22 cellular contexts compared by ENCODE assay signal in the genomic region with DNA sequence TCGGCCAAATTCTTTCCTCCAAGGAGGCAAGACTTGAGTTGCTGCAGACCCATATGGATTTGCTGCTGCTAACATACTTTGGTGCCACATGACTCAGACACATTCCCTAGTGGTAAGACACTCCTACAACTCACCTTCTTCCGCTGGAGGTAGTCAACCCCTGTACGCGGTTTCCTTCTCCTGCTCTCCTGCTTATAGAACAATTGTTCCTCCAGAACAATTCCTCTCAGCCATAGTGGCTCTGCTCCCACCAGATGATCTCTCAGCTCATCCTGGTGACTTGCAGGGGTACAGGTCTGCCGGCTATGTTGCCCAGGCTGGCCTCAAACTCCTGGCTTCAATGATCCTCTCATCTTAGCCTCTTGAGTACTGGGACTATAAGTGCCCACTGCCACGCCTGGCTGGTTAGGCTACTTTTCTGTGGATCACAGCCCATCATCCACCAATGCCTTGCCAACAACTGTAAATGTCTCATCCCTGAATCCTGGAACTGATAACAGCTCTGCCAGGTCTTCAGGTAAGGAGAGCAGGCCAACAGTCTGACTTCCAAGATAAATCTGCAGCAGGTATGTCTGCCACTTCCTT. TPM values are rescaled to one million over a fixed set of nuclear protein-coding genes. Genes with fewer than 3 reads are reported as not detected.
DNase-seq lines count a peak whose midpoint lies in the region; ATAC-seq, FAIRE-seq and TF ChIP-seq lines count a peak whose summit lies in the region.
"Had no signal": no experiment of that assay in that cellular context is flagged by ENCODE, and none has a peak within 500 bp of the region (broad histone marks: within the 10 kb centered on the region; RNA-seq: fewer than 3 reads in every experiment).

No MANE protein-coding gene starts in this region.

- no peak overlapping the region for H2AFZ ChIP-seq in HepG2 (ENCODE audit: low read length)

- peaks cover 63% of the 10 kb centered on the region for H3K36me3 Mint-ChIP-seq in T-helper 1 cell treated with Interleukin-12 subunit alpha and Interleukin-12 subunit beta and Interleukin-4 antibody, amounts not matched to agents 30 μg/mL and 1 μg/mL, for 36 hours (ENCODE audit: low read depth)
- peaks cover 21 to 69% (median 29%) of the 10 kb centered on the region in 3 donors for H3K36me3 Mint-ChIP-seq in CD8-positive, alpha-beta memory T cell
- H3K36me3 Mint-ChIP-seq in WTC11: peaks cover 27% of the 10 kb centered on the region
- H3K36me3 Mint-ChIP-seq in progenitor cell of endocrine pancreas (ENCODE audit: insufficient read depth): peaks cover 6% of the 10 kb centered on the region
- H3K36me3 Mint-ChIP-seq in activated T-cell treated with anti-CD3 and anti-CD28 coated beads, Interleukin-2, amount 50 U/mL, for 24 hours (ENCODE audit: low read depth): peaks cover 49% of the 10 kb centered on the region

- intact Hi-C loops in HepG2 (cut with micrococcal nuclease; ENCODE audit: unreplicated experiment): no loop called here

- POLR2A ChIA-PET in CD8-positive, alpha-beta memory T cell (lab: Charles Lee): interaction anchor here (1.6 kb wide), 1 partner anchor 10 kb away, joined by 7 read pairs; no protein-coding TSS in a partner anchor
- POLR2A ChIA-PET in WTC11 (lab: Charles Lee): no interaction called here
- POLR2A ChIA-PET in HepG2 (lab: Yijun Ruan, JAX): no interaction called here

- no peaks in the 10 kb centered on the region for H3K9me3 ChIP-seq in CD8-positive, alpha-beta memory T cell (ENCODE audit: low read length)
- H3K9me3 ChIP-seq in HepG2 (ENCODE audit: low read length): no peaks in the 10 kb centered on the region

- H3K36me3 ChIP-seq in CD8-positive, alpha-beta memory T cell (ENCODE audit: insufficient read depth, low read length): peaks cover 16% of the 10 kb centered on the region
- peaks cover 4 to 30% of the 10 kb centered on the region in 2 experiments; a peak in 4 of 5 replicates for H3K36me3 ChIP-seq in HepG2 (replicated peaks in 1 of 2; ENCODE audit: control insufficient read depth in 1 of 2, insufficient read depth in 2 of 2, low read length in 2 of 2)

- no peak for TF ChIP-seq CTCF in WTC11 (IDR thresholded peaks at IDR 0.05)
- no peak for TF ChIP-seq CTCF in progenitor cell of endocrine pancreas (IDR thresholded peaks at IDR 0.05; ENCODE audit: unreplicated experiment)
- TF ChIP-seq CTCF in HepG2 (CRISPR knock-in tag; IDR thresholded peaks at IDR 0.05): no peak

- WGBS in HepG2 (ENCODE audit: low lambda C conversion rate): 91% methylated on average over 5 of the region's 6 CpGs

- no peak overlapping the region for H3K27ac ChIP-seq in CD8-positive, alpha-beta memory T cell (ENCODE audit: low read depth, low read length)
- no peak overlapping the region for H3K27ac ChIP-seq in HepG2 (ENCODE audit: extremely low read length, insufficient read depth, low read length)
- H3K27ac ChIP-seq: BLaER1 treated with 17β-estradiol and CSF1 and Interleukin-3, amounts not matched to agents 10 nM and 100 nM had no signal

- H3K79me2 ChIP-seq in HepG2 (ENCODE audit: insufficient read depth, low read length): no peaks in the 10 kb centered on the region

- in situ Hi-C loops in HepG2 (cut with HindIII; ENCODE audit: extremely low pct_ligation_motif_present, low pct_unique_long_range_greater_than_20kb): no loop called here

- H3K4me3 ChIP-seq in CD8-positive, alpha-beta memory T cell (ENCODE audit: low read length): no peak overlapping the region
- no peak overlapping the region for H3K4me3 ChIP-seq in HepG2 (replicated peaks in 1 of 3; ENCODE audit: insufficient read depth in 1 of 3, low read depth in 2 of 3, low read length in 3 of 3)
- H3K4me3 ChIP-seq: BLaER1 treated with 17β-estradiol and CSF1 and Interleukin-3, amounts not matched to agents 10 nM and 100 nM had no signal

- H3K4me2 ChIP-seq in HepG2 (ENCODE audit: low read depth, low read length): no peak overlapping the region
- H3K4me2 ChIP-seq: BLaER1 treated with 17β-estradiol and CSF1 and Interleukin-3, amounts not matched to agents 10 nM and 100 nM had no signal

- FAIRE-seq in HepG2 (lab: Jason Lieb, UNC): no peak
- FAIRE-seq: G401.6, GM12892 had no signal

- H3K4me3 Mint-ChIP-seq in T-helper 1 cell treated with Interleukin-12 subunit alpha and Interleukin-12 subunit beta and Interleukin-4 antibody, amounts not matched to agents 30 μg/mL and 1 μg/mL, for 36 hours: peak overlapping the region; percentile 42
- peak overlapping the region in 3 of 7 donors; percentile 24 to 38 (median 36) for H3K4me3 Mint-ChIP-seq in CD8-positive, alpha-beta memory T cell
- H3K4me3 Mint-ChIP-seq in WTC11: no peak overlapping the region
- H3K4me3 Mint-ChIP-seq in progenitor cell of endocrine pancreas (ENCODE audit: low read depth): no peak overlapping the region
- H3K4me3 Mint-ChIP-seq in activated T-cell treated with anti-CD3 and anti-CD28 coated beads, Interleukin-2, amount 50 U/mL, for 24 hours: no peak overlapping the region
- H3K4me3 Mint-ChIP-seq: H9, IgD-negative memory B cell had no signal

- DNase-seq in T-helper 1 cell (no peak), WTC11 (ENCODE audit: low spot score) (no peak), progenitor cell of endocrine pancreas (ENCODE audit: low spot score, unreplicated experiment) (no peak), NCI-H226 (no peak), HepG2 (ENCODE audit: low spot score) (no peak)
- no peak for DNase-seq in CD8-positive, alpha-beta memory T cell
- DNase-seq in activated T-cell treated with anti-CD3 and anti-CD28 coated beads, Interleukin-2, amount 50 U/mL, for 24 hours: no peak
- DNase-seq: 8988T; H9; MV-4-11; NCI-H1417 treated with DMSO at 0.1 percent for 48 hours; NCI-H2081; NCI-H345; NCI-H69; NK-92 treated with Interleukin-12 subunit alpha and Interleukin-12 subunit beta, amount 100 ng/mL, for 24 hours; OCI-M1 had no signal

- H3K9ac ChIP-seq in HepG2 (ENCODE audit: insufficient read depth, low read depth, low read length): no peak overlapping the region
- H3K9ac ChIP-seq: BLaER1 treated with 17β-estradiol and CSF1 and Interleukin-3, amounts not matched to agents 10 nM and 100 nM had no signal

- no peaks in the 10 kb centered on the region for H4K20me1 ChIP-seq in HepG2 (ENCODE audit: insufficient read depth, low read length)
- H4K20me1 ChIP-seq: BLaER1 treated with 17β-estradiol and CSF1 and Interleukin-3, amounts not matched to agents 10 nM and 100 nM had no signal

- peaks cover 62% of the 10 kb centered on the region for H3K4me1 Mint-ChIP-seq in T-helper 1 cell treated with Interleukin-12 subunit alpha and Interleukin-12 subunit beta and Interleukin-4 antibody, amounts not matched to agents 30 μg/mL and 1 μg/mL, for 36 hours (ENCODE audit: low read depth)
- H3K4me1 Mint-ChIP-seq in CD8-positive, alpha-beta memory T cell: peaks cover 62 to 79% (median 74%) of the 10 kb centered on the region in 3 donors
- H3K4me1 Mint-ChIP-seq in WTC11 (peaks cover 17% of the 10 kb centered on the region), progenitor cell of endocrine pancreas (ENCODE audit: low read depth) (peaks cover 15% of the 10 kb centered on the region)
- peaks cover 53% of the 10 kb centered on the region for H3K4me1 Mint-ChIP-seq in activated T-cell treated with anti-CD3 and anti-CD28 coated beads, Interleukin-2, amount 50 U/mL, for 24 hours (ENCODE audit: low read depth)

- TF ChIP-seq EP300 in HepG2 (IDR thresholded peaks at IDR 0.05; ENCODE audit: low read depth in 2 of 2, low read length in 2 of 2) (no peak), HepG2 (CRISPR knock-in tag; IDR thresholded peaks at IDR 0.05; ENCODE audit: borderline replicate concordance) (no peak)

- peaks cover 13% of the 10 kb centered on the region for H3K9me3 Mint-ChIP-seq in T-helper 1 cell treated with Interleukin-12 subunit alpha and Interleukin-12 subunit beta and Interleukin-4 antibody, amounts not matched to agents 30 μg/mL and 1 μg/mL, for 36 hours
- H3K9me3 Mint-ChIP-seq in CD8-positive, alpha-beta memory T cell: peaks cover 0 to 4% (median 0%) of the 10 kb centered on the region in 5 donors
- H3K9me3 Mint-ChIP-seq in WTC11 (peaks cover 6% of the 10 kb centered on the region; the same call in 1 of the 2 replicates), progenitor cell of endocrine pancreas (ENCODE audit: low read depth) (no peaks in the 10 kb centered on the region)
- H3K9me3 Mint-ChIP-seq in activated T-cell treated with anti-CD3 and anti-CD28 coated beads, Interleukin-2, amount 50 U/mL, for 24 hours: no peaks in the 10 kb centered on the region
- H3K9me3 Mint-ChIP-seq: H9, IgD-negative memory B cell had no signal

- CTCF ChIA-PET in CD8-positive, alpha-beta memory T cell (lab: Charles Lee): interaction anchor here (3.1 to 16.7 kb wide), 2 partner anchors 127 to 139 kb away, joined by 15 to 295 read pairs; no protein-coding TSS in a partner anchor
- CTCF ChIA-PET in WTC11 (lab: Charles Lee) (interaction anchor here (2.4 to 2.9 kb wide), 2 partner anchors 26 to 138 kb away, joined by 25 to 29 read pairs; no protein-coding TSS in a partner anchor), HepG2 (lab: Yijun Ruan, JAX; ENCODE audit: low intra/inter-chr PET ratio, low total read pairs) (interaction anchor here (6.2 kb wide), 1 partner anchor 138 kb away, joined by 126 read pairs; no protein-coding TSS in a partner anchor)

- H3K27ac Mint-ChIP-seq in T-helper 1 cell treated with Interleukin-12 subunit alpha and Interleukin-12 subunit beta and Interleukin-4 antibody, amounts not matched to agents 30 μg/mL and 1 μg/mL, for 36 hours: peak overlapping the region; percentile 13
- H3K27ac Mint-ChIP-seq in CD8-positive, alpha-beta memory T cell: peak overlapping the region in 7 of 8 donors; percentile 28 to 74 (median 37)
- H3K27ac Mint-ChIP-seq in WTC11 (peak overlapping the region; percentile 89), progenitor cell of endocrine pancreas (peak overlapping the region; percentile 12)
- no peak overlapping the region for H3K27ac Mint-ChIP-seq in activated T-cell treated with anti-CD3 and anti-CD28 coated beads, Interleukin-2, amount 50 U/mL, for 24 hours
- H3K27ac Mint-ChIP-seq: H9, IgD-negative memory B cell had no signal

- H3K27me3 ChIP-seq in CD8-positive, alpha-beta memory T cell (ENCODE audit: insufficient read depth, low read length, poor library complexity, severe bottlenecking): no peaks in the 10 kb centered on the region
- H3K27me3 ChIP-seq in HepG2 (ENCODE audit: control insufficient read depth in 1 of 2, insufficient read depth in 2 of 2, low read length in 2 of 2): no peaks in the 10 kb centered on the region
- H3K27me3 ChIP-seq: BLaER1 treated with 17β-estradiol and CSF1 and Interleukin-3, amounts not matched to agents 10 nM and 100 nM had no signal

- H3K4me1 ChIP-seq in CD8-positive, alpha-beta memory T cell (ENCODE audit: insufficient read depth, low read length): peaks cover 50% of the 10 kb centered on the region
- no peaks in the 10 kb centered on the region for H3K4me1 ChIP-seq in HepG2 (ENCODE audit: insufficient read depth, low read length)

- BruUV-seq in HepG2 (replicated peaks; lab: Mats Ljungman, UMichigan): no TSS peak

- ATAC-seq in WTC11 (no peak), HepG2 (no peak)

- no peaks in the 10 kb centered on the region for H3K27me3 Mint-ChIP-seq in T-helper 1 cell treated with Interleukin-12 subunit alpha and Interleukin-12 subunit beta and Interleukin-4 antibody, amounts not matched to agents 30 μg/mL and 1 μg/mL, for 36 hours (ENCODE audit: low read depth)
- no peaks in the 10 kb centered on the region for H3K27me3 Mint-ChIP-seq in CD8-positive, alpha-beta memory T cell
- no peaks in the 10 kb centered on the region for H3K27me3 Mint-ChIP-seq in WTC11 (ENCODE audit: low read depth)
- H3K27me3 Mint-ChIP-seq in progenitor cell of endocrine pancreas: no peaks in the 10 kb centered on the region
- H3K27me3 Mint-ChIP-seq in activated T-cell treated with anti-CD3 and anti-CD28 coated beads, Interleukin-2, amount 50 U/mL, for 24 hours: peaks cover 16% of the 10 kb centered on the region
- H3K27me3 Mint-ChIP-seq: IgD-negative memory B cell had no signal

- no peak for TF ChIP-seq RAD21 in HepG2 (CRISPR knock-in tag; IDR thresholded peaks at IDR 0.05)

- TF ChIP-seq POLR2A in HepG2 (IDR thresholded peaks at IDR 0.05; ENCODE audit: insufficient read depth in 1 of 2, low read depth in 2 of 2, low read length in 2 of 2): no peak

RNA-seq across cellular contexts. Expression of a gene that starts 2.4 kb away (rescaled TPM):
- 1 to 10 TPM; 5.8 to 5.9 TPM for total RNA-seq in CD8-positive, alpha-beta memory T cell
- polyA plus RNA-seq in CD8-positive, alpha-beta memory T cell: 70.8 TPM
- total RNA-seq in WTC11 (2021) (not detected in 3 replicates), progenitor cell of endocrine pancreas (not detected in 2 replicates), HepG2 (2016; rRNA removed; fragmentation: Illumina TruSeq; extraction: Trizol) (not detected in 2 replicates)
- total RNA-seq in HepG2 (2016; cell fraction: cytosol; rRNA removed; fragmentation: Illumina TruSeq; extraction: Trizol; ENCODE audit: low read depth): not detected in 2 replicates
- not detected in 2 replicates for total RNA-seq in HepG2 (2016; cell fraction: insoluble cytoplasmic fraction; rRNA removed; fragmentation: Illumina TruSeq; extraction: Trizol)
- total RNA-seq in HepG2 (2016; cell fraction: membrane; rRNA removed; fragmentation: Illumina TruSeq; extraction: Trizol): not detected in 2 replicates
- total RNA-seq in HepG2 (2016; cell fraction: nucleus; rRNA removed; fragmentation: Illumina TruSeq; extraction: Trizol): not detected in 2 replicates
- not detected in 2 replicates for polyA plus RNA-seq in HepG2 (2011; rRNA removed)
- not detected in 2 replicates for polyA plus RNA-seq in HepG2 (2011; cell fraction: cytosol; rRNA removed)
- polyA plus RNA-seq in HepG2 (2011; cell fraction: nucleus; rRNA removed): not detected in 2 replicates
- 0.07 and 0.17 TPM in 2 replicates for polyA plus RNA-seq in HepG2 (2012)
- polyA plus RNA-seq in HepG2 (2016; cell fraction: cytosol; fragmentation: Illumina TruSeq; extraction: Trizol; ENCODE audit: low read depth): not detected in 2 replicates
- not detected in 2 replicates for polyA plus RNA-seq in HepG2 (2016; cell fraction: insoluble cytoplasmic fraction; fragmentation: Illumina TruSeq; extraction: Trizol; ENCODE audit: low read depth)
- not detected in 2 replicates for polyA plus RNA-seq in HepG2 (2016; cell fraction: membrane; fragmentation: Illumina TruSeq; extraction: Trizol; ENCODE audit: low read depth)
- polyA plus RNA-seq in HepG2 (2016; cell fraction: nucleus; fragmentation: Illumina TruSeq; extraction: Trizol; ENCODE audit: insufficient read depth, low read depth): not detected in 2 replicates
- polyA minus RNA-seq in HepG2 (2011; rRNA and poly(A)+ RNA removed; ENCODE audit: low replicate concordance): not detected in 2 replicates
- not detected in 2 replicates for polyA minus RNA-seq in HepG2 (2011; cell fraction: cytosol; rRNA and poly(A)+ RNA removed)
- not detected in 2 replicates for polyA minus RNA-seq in HepG2 (2011; cell fraction: nucleus; rRNA and poly(A)+ RNA removed)
- total RNA-seq: H9, HT-29 had no signal

RNA-seq across cellular contexts. Expression of a gene that starts 54.5 kb away (rescaled TPM):
- 1 to 10 TPM; 7.3 to 8.3 TPM for total RNA-seq in CD8-positive, alpha-beta memory T cell
- polyA plus RNA-seq in CD8-positive, alpha-beta memory T cell: 1.4 TPM
- total RNA-seq in WTC11 (2021) (not detected in 3 replicates), progenitor cell of endocrine pancreas (not detected in 2 replicates), HepG2 (2016; rRNA removed; fragmentation: Illumina TruSeq; extraction: Trizol) (not detected in 2 replicates)
- total RNA-seq in HepG2 (2016; cell fraction: cytosol; rRNA removed; fragmentation: Illumina TruSeq; extraction: Trizol; ENCODE audit: low read depth): not detected in 2 replicates
- total RNA-seq in HepG2 (2016; cell fraction: insoluble cytoplasmic fraction; rRNA removed; fragmentation: Illumina TruSeq; extraction: Trizol): not detected in 2 replicates
- total RNA-seq in HepG2 (2016; cell fraction: membrane; rRNA removed; fragmentation: Illumina TruSeq; extraction: Trizol): not detected in 2 replicates
- not detected in 2 replicates for total RNA-seq in HepG2 (2016; cell fraction: nucleus; rRNA removed; fragmentation: Illumina TruSeq; extraction: Trizol)
- not detected in 2 replicates for polyA plus RNA-seq in HepG2 (2011; rRNA removed)
- polyA plus RNA-seq in HepG2 (2011; cell fraction: cytosol; rRNA removed): not detected in 2 replicates
- polyA plus RNA-seq in HepG2 (2011; cell fraction: nucleus; rRNA removed): not detected in 2 replicates
- not detected in 2 replicates for polyA plus RNA-seq in HepG2 (2012)
- polyA plus RNA-seq in HepG2 (2016; cell fraction: cytosol; fragmentation: Illumina TruSeq; extraction: Trizol; ENCODE audit: low read depth): not detected in 2 replicates
- polyA plus RNA-seq in HepG2 (2016; cell fraction: insoluble cytoplasmic fraction; fragmentation: Illumina TruSeq; extraction: Trizol; ENCODE audit: low read depth): not detected in 2 replicates
- polyA plus RNA-seq in HepG2 (2016; cell fraction: membrane; fragmentation: Illumina TruSeq; extraction: Trizol; ENCODE audit: low read depth): not detected in 2 replicates
- not detected in 2 replicates for polyA plus RNA-seq in HepG2 (2016; cell fraction: nucleus; fragmentation: Illumina TruSeq; extraction: Trizol; ENCODE audit: insufficient read depth, low read depth)
- not detected in 2 replicates for polyA minus RNA-seq in HepG2 (2011; rRNA and poly(A)+ RNA removed; ENCODE audit: low replicate concordance)
- not detected in 2 replicates for polyA minus RNA-seq in HepG2 (2011; cell fraction: cytosol; rRNA and poly(A)+ RNA removed)
- polyA minus RNA-seq in HepG2 (2011; cell fraction: nucleus; rRNA and poly(A)+ RNA removed): not detected in 2 replicates
- total RNA-seq: H9, HT-29 had no signal

RNA-seq across cellular contexts. Expression of a gene that starts 54.8 kb away (rescaled TPM):
- total RNA-seq in CD8-positive, alpha-beta memory T cell: 10 to 100 TPM; 13.4 to 13.7 TPM
- polyA plus RNA-seq in CD8-positive, alpha-beta memory T cell: 11.0 TPM
- total RNA-seq in WTC11 (2021): 12.1 to 13.9 TPM (median 12.8 TPM) in 3 replicates
- 17.0 and 18.0 TPM in 2 replicates for total RNA-seq in progenitor cell of endocrine pancreas
- total RNA-seq in HepG2 (2016; rRNA removed; fragmentation: Illumina TruSeq; extraction: Trizol): 2.7 and 4.9 TPM in 2 replicates
- total RNA-seq in HepG2 (2016; cell fraction: cytosol; rRNA removed; fragmentation: Illumina TruSeq; extraction: Trizol; ENCODE audit: low read depth): 0.44 and 0.51 TPM in 2 replicates
- total RNA-seq in HepG2 (2016; cell fraction: insoluble cytoplasmic fraction; rRNA removed; fragmentation: Illumina TruSeq; extraction: Trizol): 2.3 and 4.4 TPM in 2 replicates
- 1.7 and 1.8 TPM in 2 replicates for total RNA-seq in HepG2 (2016; cell fraction: membrane; rRNA removed; fragmentation: Illumina TruSeq; extraction: Trizol)
- total RNA-seq in HepG2 (2016; cell fraction: nucleus; rRNA removed; fragmentation: Illumina TruSeq; extraction: Trizol): 6.1 and 6.5 TPM in 2 replicates
- polyA plus RNA-seq in HepG2 (2011; rRNA removed): 4.2 and 6.0 TPM in 2 replicates
- 2.8 and 3.3 TPM in 2 replicates for polyA plus RNA-seq in HepG2 (2011; cell fraction: cytosol; rRNA removed)
- 7.9 and 8.8 TPM in 2 replicates for polyA plus RNA-seq in HepG2 (2011; cell fraction: nucleus; rRNA removed)
- polyA plus RNA-seq in HepG2 (2012): 4.1 and 4.9 TPM in 2 replicates
- polyA plus RNA-seq in HepG2 (2016; cell fraction: cytosol; fragmentation: Illumina TruSeq; extraction: Trizol; ENCODE audit: low read depth): 0.37 and 0.40 TPM in 2 replicates
- 4.1 and 5.1 TPM in 2 replicates for polyA plus RNA-seq in HepG2 (2016; cell fraction: insoluble cytoplasmic fraction; fragmentation: Illumina TruSeq; extraction: Trizol; ENCODE audit: low read depth)
- 0.71 and 0.74 TPM in 2 replicates for polyA plus RNA-seq in HepG2 (2016; cell fraction: membrane; fragmentation: Illumina TruSeq; extraction: Trizol; ENCODE audit: low read depth)
- polyA plus RNA-seq in HepG2 (2016; cell fraction: nucleus; fragmentation: Illumina TruSeq; extraction: Trizol; ENCODE audit: insufficient read depth, low read depth): 7.0 and 7.3 TPM in 2 replicates
- 15.1 and 17.0 TPM in 2 replicates for polyA minus RNA-seq in HepG2 (2011; rRNA and poly(A)+ RNA removed; ENCODE audit: low replicate concordance)
- polyA minus RNA-seq in HepG2 (2011; cell fraction: cytosol; rRNA and poly(A)+ RNA removed): 3.4 and 4.2 TPM in 2 replicates
- polyA minus RNA-seq in HepG2 (2011; cell fraction: nucleus; rRNA and poly(A)+ RNA removed): 10.8 and 19.3 TPM in 2 replicates
